In genomic region chr7:139232893-139233292, GRCh38 we compare ENCODE assay signal across 8 cellular contexts. TPM values are rescaled to one million over a fixed set of nuclear protein-coding genes. Genes with fewer than 3 reads are reported as not detected.
DNase-seq lines count a peak whose midpoint lies in the region; ATAC-seq, FAIRE-seq and TF ChIP-seq lines count a peak whose summit lies in the region.

No MANE protein-coding gene starts in this region.

- no peaks in the 10 kb centered on the region for H3K9me3 ChIP-seq in keratinocyte (ENCODE audit: control insufficient read depth, low read depth, low read length)

- H4K20me1 ChIP-seq in keratinocyte (ENCODE audit: control insufficient read depth, extremely low read depth, insufficient read depth, low read length), result no peaks in the 10 kb centered on the region

- no peak overlapping the region for H2AFZ ChIP-seq in keratinocyte (ENCODE audit: control insufficient read depth, low read length)

- peak; percentile 86 for FAIRE-seq in H54 (lab: Jason Lieb, UNC)
- no peak for FAIRE-seq in keratinocyte (lab: Jason Lieb, UNC)

- no peaks in the 10 kb centered on the region for H3K9me1 ChIP-seq in keratinocyte (ENCODE audit: control insufficient read depth, extremely low read depth, insufficient read depth, low read length)

- no peak for ATAC-seq in activated CD8-positive, alpha-beta T cell treated with anti-CD3 and anti-CD28 coated beads, Interleukin-2, amount 10 ng/mL, durations not matched to agents 7 days and 5 days
- no peak for ATAC-seq in GM18861 (IDR thresholded peaks at IDR 0.05; ENCODE audit: unreplicated experiment)

- peak overlapping the region; percentile 94 for H3K9ac ChIP-seq in keratinocyte (ENCODE audit: control insufficient read depth, extremely low read depth, insufficient read depth, low read length)

- dilution Hi-C loops in keratinocyte (cut with MboI; ENCODE audit: extremely low pct_ligation_motif_present, low sequenced_read_pairs), result no loop called here

- no peaks in the 10 kb centered on the region for H3K27me3 ChIP-seq in keratinocyte (ENCODE audit: control insufficient read depth, extremely low read depth, insufficient read depth, low read length)

- peaks cover 12% of the 10 kb centered on the region for H3K36me3 Mint-ChIP-seq in activated CD8-positive, alpha-beta T cell treated with anti-CD3 and anti-CD28 coated beads, Interleukin-2, amount 10 ng/mL, durations not matched to agents 7 days and 5 days (ENCODE audit: low read depth)

- peaks cover 1 to 4% of the 10 kb centered on the region in 2 experiments for H3K36me3 ChIP-seq in keratinocyte (ENCODE audit: control insufficient read depth in 2 of 2, extremely low read depth in 1 of 2, insufficient read depth in 2 of 2, low read length in 2 of 2)

- H3K9me3 Mint-ChIP-seq in activated CD8-positive, alpha-beta T cell treated with anti-CD3 and anti-CD28 coated beads, Interleukin-2, amount 10 ng/mL, durations not matched to agents 7 days and 5 days (ENCODE audit: insufficient read depth), result no peaks in the 10 kb centered on the region

- CTCF ChIA-PET in activated CD8-positive, alpha-beta T cell treated with anti-CD3 and anti-CD28 coated beads, Interleukin-2, amount 10 ng/mL, durations not matched to agents 7 days and 5 days (lab: Charles Lee), result interaction anchor here (1.9 to 2.3 kb wide), 2 partner anchors 9 to 158 kb away, joined by 5 to 9 read pairs; no protein-coding TSS in a partner anchor

- H3K27ac Mint-ChIP-seq in activated CD8-positive, alpha-beta T cell treated with anti-CD3 and anti-CD28 coated beads, Interleukin-2, amount 10 ng/mL, durations not matched to agents 7 days and 5 days, result no peak overlapping the region

- H3K4me3 Mint-ChIP-seq in activated CD8-positive, alpha-beta T cell treated with anti-CD3 and anti-CD28 coated beads, Interleukin-2, amount 10 ng/mL, durations not matched to agents 7 days and 5 days, result peak overlapping the region; percentile 91

- peaks cover 26% of the 10 kb centered on the region for H3K4me1 Mint-ChIP-seq in activated CD8-positive, alpha-beta T cell treated with anti-CD3 and anti-CD28 coated beads, Interleukin-2, amount 10 ng/mL, durations not matched to agents 7 days and 5 days (ENCODE audit: low read depth)

- POLR2A ChIA-PET in activated CD8-positive, alpha-beta T cell treated with anti-CD3 and anti-CD28 coated beads, Interleukin-2, amount 10 ng/mL, durations not matched to agents 7 days and 5 days (lab: Charles Lee), result interaction anchor here (0.6 to 1.6 kb wide), 4 partner anchors 74 to 138 kb away, joined by 3 to 7 read pairs (median 5); partner anchors contain the start of gene LUC7L2

- DNase-seq in AG08396 (ENCODE audit: low spot score) (peak; percentile 33), H54 (ENCODE audit: insufficient read length, low spot score) (peak; percentile 29), keratinocyte (ENCODE audit: low read depth, low spot score) (peak; percentile 28), UCSD-AML1 (lab: John Stamatoyannopoulos, UW; ENCODE audit: unreplicated experiment) (no peak), Kasumi-1 (lab: John Stamatoyannopoulos, UW) (no peak)
- no peak for DNase-seq in activated CD8-positive, alpha-beta T cell treated with anti-CD3 and anti-CD28 coated beads, Interleukin-2, amount 10 ng/mL, durations not matched to agents 7 days and 5 days
- DNase-seq in stimulated activated CD4-positive, alpha-beta T cell treated with anti-CD3 and anti-CD28 coated beads, Interleukin-2, amount 100 ng/mL, for 48 hours, result no peak

- peak overlapping the region; percentile 72 for H3K4me2 ChIP-seq in keratinocyte (ENCODE audit: control insufficient read depth, extremely low read depth, insufficient read depth, low read depth, low read length)

- H3K79me2 ChIP-seq in keratinocyte (ENCODE audit: control insufficient read depth, insufficient read depth, low read length), result peaks cover 21% of the 10 kb centered on the region

- H3K27me3 Mint-ChIP-seq in activated CD8-positive, alpha-beta T cell treated with anti-CD3 and anti-CD28 coated beads, Interleukin-2, amount 10 ng/mL, durations not matched to agents 7 days and 5 days (ENCODE audit: low read depth), result peaks cover 14% of the 10 kb centered on the region

- TF ChIP-seq CTCF in keratinocyte (optimal IDR thresholded peaks at IDR 0.05 in 1 of 3, IDR thresholded peaks at IDR 0.05 in 1 of 3, conservative IDR thresholded peaks at IDR 0.05 in 1 of 3; ENCODE audit: extremely low read depth in 1 of 3, insufficient read depth in 2 of 3, low read length in 3 of 3), result no peak

- H3K4me3 ChIP-seq in keratinocyte (ENCODE audit: control insufficient read depth in 2 of 3, extremely low read depth in 1 of 3, insufficient read depth in 2 of 3, low read depth in 1 of 3, low read length in 3 of 3), result peak overlapping the region in 2 of 3 experiments; percentile 54 to 89

- H3K4me1 ChIP-seq in keratinocyte (ENCODE audit: control insufficient read depth, extremely low read depth, insufficient read depth, low read length), result peaks cover 15% of the 10 kb centered on the region

- TF ChIP-seq POLR2A in H54 (IDR thresholded peaks at IDR 0.05; ENCODE audit: low read depth, low read length), result no peak

- peak overlapping the region; percentile 45 for H3K27ac ChIP-seq in keratinocyte (ENCODE audit: control insufficient read depth, insufficient read depth, low read length)

RNA-seq across cellular contexts. Expression of gene UBN2, which starts 1.9 kb away (rescaled TPM):
- 10 to 100 TPM; 10.2 to 11.3 TPM for total RNA-seq in activated CD8-positive, alpha-beta T cell treated with anti-CD3 and anti-CD28 coated beads, Interleukin-2, amount 10 ng/mL, durations not matched to agents 7 days and 5 days
- polyA plus RNA-seq in keratinocyte, result 1.8 to 3.0 TPM (median 2.4 TPM) in 3 replicates
- 13.7 TPM for polyA plus RNA-seq in keratinocyte (2011; ENCODE audit: low read depth)
- polyA plus RNA-seq in keratinocyte (2011; cell fraction: cytosol; rRNA removed), result 0.88 and 1.6 TPM in 2 replicates
- 6.3 and 7.6 TPM in 2 replicates for polyA plus RNA-seq in keratinocyte (2011; cell fraction: nucleus; rRNA removed)
- 1.3 and 4.2 TPM in 2 replicates for polyA plus RNA-seq in keratinocyte (2012; ENCODE audit: low replicate concordance)
- 2.1 to 8.3 TPM (median 5.5 TPM) in 3 replicates for polyA minus RNA-seq in keratinocyte
- polyA minus RNA-seq in keratinocyte (2011; cell fraction: cytosol; rRNA and poly(A)+ RNA removed), result 3.1 TPM
- 6.6 and 13.8 TPM in 2 replicates for polyA minus RNA-seq in keratinocyte (2011; cell fraction: nucleus; rRNA and poly(A)+ RNA removed)

Comparison
In these comparisons a context has a peak if more than half of its experiments do, and no peak if none do; other contexts are left out.
1. DNase-seq: peak in AG08396 (single experiment), H54 (single experiment) and keratinocyte (single experiment); none in activated CD8-positive, alpha-beta T cell treated with anti-CD3 and anti-CD28 coated beads, Interleukin-2, amount 10 ng/mL, durations not matched to agents 7 days and 5 days (single experiment), UCSD-AML1 (single experiment), stimulated activated CD4-positive, alpha-beta T cell treated with anti-CD3 and anti-CD28 coated beads, Interleukin-2, amount 100 ng/mL, for 48 hours (0 of 2) and Kasumi-1 (0 of 2).